In the genomic region with DNA sequence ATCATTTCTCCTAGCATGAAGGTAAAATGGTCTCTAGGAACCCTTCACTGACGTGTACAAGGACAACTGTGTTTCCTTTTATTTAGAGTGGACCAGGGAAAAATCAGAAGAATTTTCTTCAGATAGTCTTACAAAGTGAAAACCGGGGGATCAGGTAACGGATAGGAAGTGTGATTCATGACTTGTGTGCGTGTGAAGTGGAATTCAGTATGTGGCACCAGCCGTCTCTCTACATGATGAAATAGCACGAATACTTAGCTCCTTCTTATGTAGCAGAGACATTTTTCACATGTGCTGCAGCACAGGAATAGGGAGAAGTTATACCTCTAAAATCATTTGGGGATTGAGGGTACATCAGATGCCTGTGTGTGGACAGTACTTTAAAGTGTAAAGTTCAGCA, we compare ENCODE assay signal across 1 cellular context.
TF ChIP-seq lines count a peak whose summit lies in the region.

No MANE protein-coding gene starts in this region.

TF ChIP-seq in IMR-90, 13 proteins besides CTCF, POLR2A, EP300 and RAD21 (continued from another document):
- TF ChIP-seq NFE2L2 (IDR thresholded peaks at IDR 0.05; ENCODE audit: low read depth, low read length): no peak
